In genomic region chr19:343451-343931, GRCh38 we compare ENCODE assay signal across 8 cellular contexts. TPM values are rescaled to one million over a fixed set of nuclear protein-coding genes. Genes with fewer than 3 reads are reported as not detected.
A peak's percentile ranks its signal among the peaks of the same experiment; 100 is the strongest.
DNase-seq lines count a peak whose midpoint lies in the region; ATAC-seq and TF ChIP-seq lines count a peak whose summit lies in the region.

No MANE protein-coding gene starts in this region.

- H3K9me3 ChIP-seq in T-helper 17 cell (ENCODE audit: control insufficient read depth, low read length, poor library complexity, severe bottlenecking), result no peaks in the 10 kb centered on the region

- H3K4me3 Mint-ChIP-seq in T-helper 17 cell, result peak overlapping the region; percentile 91

- H3K4me3 ChIP-seq in GM06990 (replicated peaks; ENCODE audit: low read depth, low read length) (peak overlapping the region; percentile 64), fibroblast of the aortic adventitia (ENCODE audit: low read depth, low read length) (peak overlapping the region; percentile 72), retinal pigment epithelial cell (ENCODE audit: low read length) (peak overlapping the region; percentile 61)

- no peaks in the 10 kb centered on the region for H3K36me3 Mint-ChIP-seq in T-helper 17 cell (ENCODE audit: low read depth)

- H3K27ac Mint-ChIP-seq in T-helper 17 cell, result peak overlapping the region; percentile 93

- no peaks in the 10 kb centered on the region for H3K27me3 ChIP-seq in GM06990 (replicated peaks; ENCODE audit: control insufficient read depth, insufficient read depth, low read length)

- no peaks in the 10 kb centered on the region; the same call in 1 of the 2 replicates for H3K36me3 ChIP-seq in GM06990 (ENCODE audit: control insufficient read depth, insufficient read depth, low read length)

- TF ChIP-seq CTCF in GM06990 (IDR thresholded peaks at IDR 0.05; ENCODE audit: insufficient read depth, low read length, poor library complexity, severe bottlenecking) (no peak), fibroblast of the aortic adventitia (IDR thresholded peaks at IDR 0.05; ENCODE audit: insufficient read depth, low read length) (no peak), retinal pigment epithelial cell (conservative IDR thresholded peaks at IDR 0.05; ENCODE audit: low read depth, low read length) (no peak)

- no peak for DNase-seq in GM06990 (ENCODE audit: extremely low read depth, insufficient read length)
- no peak for DNase-seq in T-helper 17 cell
- DNase-seq in fibroblast of the aortic adventitia (ENCODE audit: low read depth), result peak; percentile 32
- DNase-seq in retinal pigment epithelial cell (ENCODE audit: low read depth), result no peak
- no peak for DNase-seq in NCI-H1417 treated with DMSO at 0.1 percent for 48 hours (lab: John Stamatoyannopoulos, UW)
- no peak for DNase-seq in NCI-H1436 treated with DMSO at 0.1 percent for 48 hours (lab: John Stamatoyannopoulos, UW)
- DNase-seq in NCI-H2227 (lab: John Stamatoyannopoulos, UW; ENCODE audit: unreplicated experiment), result no peak

- ATAC-seq in T-helper 17 cell (no peak), HG03432 (IDR thresholded peaks at IDR 0.05; ENCODE audit: unreplicated experiment) (no peak)

- H3K4me1 Mint-ChIP-seq in T-helper 17 cell, result peaks cover 43% of the 10 kb centered on the region

- peaks cover 5% of the 10 kb centered on the region for H3K27me3 Mint-ChIP-seq in T-helper 17 cell

RNA-seq across cellular contexts. Expression of gene MIER2, which starts 1.1 kb away (rescaled TPM):
- total RNA-seq in T-helper 17 cell, result 10 to 100 TPM; 13.1 to 13.8 TPM
- 4.3 and 13.2 TPM in 2 replicates for total RNA-seq in fibroblast of the aortic adventitia (ENCODE audit: low replicate concordance)

RNA-seq across cellular contexts. Expression of gene PLPP2, which starts 52.3 kb away (rescaled TPM):
- total RNA-seq in T-helper 17 cell (1 to 10 TPM in 1 of 2 donors, under 1 TPM in 1; 0.60 to 2.3 TPM), fibroblast of the aortic adventitia (ENCODE audit: low replicate concordance) (15.7 and 16.6 TPM in 2 replicates)
